ENCODE assay signal across 30 cellular contexts in genomic region chr1:176341656-176342055, GRCh38.
"Had no signal": no experiment of that assay in that cellular context is flagged by ENCODE, and none has a peak within 500 bp of the region (broad histone marks: within the 10 kb centered on the region; RNA-seq: fewer than 3 reads in every experiment).

No MANE protein-coding gene starts in this region.

- H3K4me1 ChIP-seq: adrenal gland, body of pancreas, breast epithelium had no signal

- H3K27me3 ChIP-seq: adrenal gland, body of pancreas, brain microvascular endothelial cell, breast epithelium had no signal

- H3K36me3 ChIP-seq: adrenal gland, brain microvascular endothelial cell, breast epithelium had no signal

- H3K4me3 ChIP-seq: adrenal gland, body of pancreas, breast epithelium had no signal

- DNase-seq: activated B cell treated with CpG ODN at 0.5 μM for 24 hours; activated CD4-positive, alpha-beta memory T cell treated with anti-CD3 and anti-CD28 coated beads for 36 hours; activated CD4-positive, alpha-beta T cell treated with anti-CD3 and anti-CD28 coated beads for 4 hours; activated CD4-positive, alpha-beta T cell treated with anti-CD3 and anti-CD28 coated beads, Interleukin-2, amount 10 ng/mL, durations not matched to agents 24 days and 14 days; activated CD4-positive, alpha-beta T cell treated with anti-CD3 and anti-CD28 coated beads, Interleukin-2, amount 50 U/mL, for 1 hour; activated CD4-positive, alpha-beta T cell treated with anti-CD3 and anti-CD28 coated beads, Interleukin-2, amount 50 U/mL, for 4 hours; activated CD4-positive, CD25-positive, alpha-beta regulatory T cell treated with anti-CD3 and anti-CD28 coated beads, Interleukin-2, amount 50 U/mL, for 72 hours; activated CD8-positive, alpha-beta memory T cell treated with anti-CD3 and anti-CD28 coated beads, Interleukin-2, amount 50 U/mL, for 4 hours; activated CD8-positive, alpha-beta T cell treated with anti-CD3 and anti-CD28 coated beads for 36 hours; activated effector memory CD4-positive, alpha-beta T cell treated with anti-CD3 and anti-CD28 coated beads, Interleukin-2, amount 50 U/mL, for 16 hours; activated gamma-delta T cell treated with Interleukin-2 at 50 U/mL for 16 hours; activated naive CD4-positive, alpha-beta T cell; activated naive CD4-positive, alpha-beta T cell treated with anti-CD3 and anti-CD28 coated beads for 36 hours; activated naive CD4-positive, alpha-beta T cell treated with anti-CD3 and anti-CD28 coated beads, Interleukin-2, amount 50 U/mL, for 16 hours; activated naive CD8-positive, alpha-beta T cell treated with anti-CD3 and anti-CD28 coated beads for 36 hours; activated T-cell treated with anti-CD3 and anti-CD28 coated beads for 4 hours; activated T-cell treated with anti-CD3 and anti-CD28 coated beads, Interleukin-2, amount 50 U/mL, for 1 hour; activated T-cell treated with anti-CD3 and anti-CD28 coated beads, Interleukin-2, amount 50 U/mL, for 4 hours; activated T-cell treated with anti-CD3 and anti-CD28 coated beads, Interleukin-2, amount 50 U/mL, for 72 hours; adrenal gland; amniotic stem cell; aorta; body of pancreas; brain microvascular endothelial cell; central memory CD4-positive, alpha-beta T cell; T-helper 1 cell; T-helper 2 cell; T-helper 9 cell had no signal

- H3K27ac ChIP-seq: adrenal gland, body of pancreas, brain microvascular endothelial cell, breast epithelium, VCaP had no signal
